In genomic region chr20:6040958-6041807, GRCh38 we compare ENCODE assay signal across 1 cellular context.
TF ChIP-seq lines count a peak whose summit lies in the region.

No MANE protein-coding gene starts in this region.

TF ChIP-seq in HepG2, 621 proteins besides CTCF, POLR2A, EP300 and RAD21 (continued from another document and continues in another):
- TF ChIP-seq, protein P1, sequence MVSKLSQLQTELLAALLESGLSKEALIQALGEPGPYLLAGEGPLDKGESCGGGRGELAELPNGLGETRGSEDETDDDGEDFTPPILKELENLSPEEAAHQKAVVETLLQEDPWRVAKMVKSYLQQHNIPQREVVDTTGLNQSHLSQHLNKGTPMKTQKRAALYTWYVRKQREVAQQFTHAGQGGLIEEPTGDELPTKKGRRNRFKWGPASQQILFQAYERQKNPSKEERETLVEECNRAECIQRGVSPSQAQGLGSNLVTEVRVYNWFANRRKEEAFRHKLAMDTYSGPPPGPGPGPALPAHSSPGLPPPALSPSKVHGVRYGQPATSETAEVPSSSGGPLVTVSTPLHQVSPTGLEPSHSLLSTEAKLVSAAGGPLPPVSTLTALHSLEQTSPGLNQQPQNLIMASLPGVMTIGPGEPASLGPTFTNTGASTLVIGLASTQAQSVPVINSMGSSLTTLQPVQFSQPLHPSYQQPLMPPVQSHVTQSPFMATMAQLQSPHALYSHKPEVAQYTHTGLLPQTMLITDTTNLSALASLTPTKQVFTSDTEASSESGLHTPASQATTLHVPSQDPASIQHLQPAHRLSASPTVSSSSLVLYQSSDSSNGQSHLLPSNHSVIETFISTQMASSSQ (IDR thresholded peaks at IDR 0.05; ENCODE audit: low read depth), result no peak
- TF ChIP-seq, protein P1 (CRISPR knock-in tag; IDR thresholded peaks at IDR 0.05; ENCODE audit: borderline replicate concordance), result no peak
- TF ChIP-seq DNMT3B (CRISPR knock-in tag; conservative IDR thresholded peaks at IDR 0.05) (no peak), ZNF44 (CRISPR knock-in tag; IDR thresholded peaks at IDR 0.05) (no peak), ZNF615 (CRISPR knock-in tag; IDR thresholded peaks at IDR 0.05; ENCODE audit: borderline replicate concordance) (no peak), ZKSCAN5 (CRISPR knock-in tag; IDR thresholded peaks at IDR 0.05) (no peak), RBM22 (optimal IDR thresholded peaks at IDR 0.05; ENCODE audit: low read length) (peak; percentile 31), KIAA2018 (CRISPR knock-in tag; IDR thresholded peaks at IDR 0.05; ENCODE audit: borderline replicate concordance) (no peak), ZNF598 (CRISPR knock-in tag; IDR thresholded peaks at IDR 0.05; ENCODE audit: borderline replicate concordance) (no peak), RBFOX2 (IDR thresholded peaks at IDR 0.05; ENCODE audit: low read depth, low read length) (peak; percentile 38; the same call in 1 of the 2 replicates), ZNF639 (CRISPR knock-in tag; conservative IDR thresholded peaks at IDR 0.05) (no peak), SRY (CRISPR knock-in tag; IDR thresholded peaks at IDR 0.05) (no peak), GATAD2A (CRISPR knock-in tag; IDR thresholded peaks at IDR 0.05) (no peak), ZNF160 (CRISPR knock-in tag; IDR thresholded peaks at IDR 0.05) (no peak), ZBTB33 (CRISPR knock-in tag; IDR thresholded peaks at IDR 0.05) (peak; percentile 45), ZNF296 (CRISPR knock-in tag; conservative IDR thresholded peaks at IDR 0.05) (0 out of 2 replicates have a peak, but pooled peaks have one; percentile 55), ZNF225 (CRISPR knock-in tag; IDR thresholded peaks at IDR 0.05) (no peak), ZFP91 (CRISPR knock-in tag; IDR thresholded peaks at IDR 0.05; ENCODE audit: borderline replicate concordance) (peak; percentile 34; the same call in 1 of the 2 replicates), ZNF550 (CRISPR knock-in tag; IDR thresholded peaks at IDR 0.05; ENCODE audit: borderline replicate concordance) (no peak), HMGA1 (CRISPR knock-in tag; conservative IDR thresholded peaks at IDR 0.05) (no peak), HOXA7 (CRISPR knock-in tag; IDR thresholded peaks at IDR 0.05) (no peak), ZNF629 (CRISPR knock-in tag; conservative IDR thresholded peaks at IDR 0.05) (no peak), RORA (CRISPR knock-in tag; IDR thresholded peaks at IDR 0.05) (no peak), ETV6 (CRISPR knock-in tag; conservative IDR thresholded peaks at IDR 0.05) (no peak), CENPBD1 (CRISPR knock-in tag; IDR thresholded peaks at IDR 0.05; ENCODE audit: borderline replicate concordance, low read depth) (no peak), FIP1L1 (IDR thresholded peaks at IDR 0.05; ENCODE audit: borderline replicate concordance, insufficient read depth, low read depth, low read length) (no peak)
- TF ChIP-seq, protein P2, sequence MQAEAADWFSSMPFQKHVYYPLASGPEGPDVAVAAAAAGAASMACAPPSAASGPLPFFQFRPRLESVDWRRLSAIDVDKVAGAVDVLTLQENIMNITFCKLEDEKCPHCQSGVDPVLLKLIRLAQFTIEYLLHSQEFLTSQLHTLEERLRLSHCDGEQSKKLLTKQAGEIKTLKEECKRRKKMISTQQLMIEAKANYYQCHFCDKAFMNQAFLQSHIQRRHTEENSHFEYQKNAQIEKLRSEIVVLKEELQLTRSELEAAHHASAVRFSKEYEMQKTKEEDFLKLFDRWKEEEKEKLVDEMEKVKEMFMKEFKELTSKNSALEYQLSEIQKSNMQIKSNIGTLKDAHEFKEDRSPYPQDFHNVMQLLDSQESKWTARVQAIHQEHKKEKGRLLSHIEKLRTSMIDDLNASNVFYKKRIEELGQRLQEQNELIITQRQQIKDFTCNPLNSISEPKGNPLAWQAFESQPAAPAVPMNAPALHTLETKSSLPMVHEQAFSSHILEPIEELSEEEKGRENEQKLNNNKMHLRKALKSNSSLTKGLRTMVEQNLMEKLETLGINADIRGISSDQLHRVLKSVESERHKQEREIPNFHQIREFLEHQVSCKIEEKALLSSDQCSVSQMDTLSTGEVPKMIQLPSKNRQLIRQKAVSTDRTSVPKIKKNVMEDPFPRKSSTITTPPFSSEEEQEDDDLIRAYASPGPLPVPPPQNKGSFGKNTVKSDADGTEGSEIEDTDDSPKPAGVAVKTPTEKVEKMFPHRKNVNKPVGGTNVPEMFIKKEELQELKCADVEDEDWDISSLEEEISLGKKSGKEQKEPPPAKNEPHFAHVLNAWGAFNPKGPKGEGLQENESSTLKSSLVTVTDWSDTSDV (CRISPR knock-in tag; IDR thresholded peaks at IDR 0.05), result peak; percentile 67; the same call in 1 of the 2 replicates
- TF ChIP-seq, protein P3, sequence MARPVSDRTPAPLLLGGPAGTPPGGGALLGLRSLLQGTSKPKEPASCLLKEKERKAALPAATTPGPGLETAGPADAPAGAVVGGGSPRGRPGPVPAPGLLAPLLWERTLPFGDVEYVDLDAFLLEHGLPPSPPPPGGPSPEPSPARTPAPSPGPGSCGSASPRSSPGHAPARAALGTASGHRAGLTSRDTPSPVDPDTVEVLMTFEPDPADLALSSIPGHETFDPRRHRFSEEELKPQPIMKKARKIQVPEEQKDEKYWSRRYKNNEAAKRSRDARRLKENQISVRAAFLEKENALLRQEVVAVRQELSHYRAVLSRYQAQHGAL (CRISPR knock-in tag; IDR thresholded peaks at IDR 0.05; ENCODE audit: not compliant biosample characterization), result no peak
- TF ChIP-seq, protein P4, sequence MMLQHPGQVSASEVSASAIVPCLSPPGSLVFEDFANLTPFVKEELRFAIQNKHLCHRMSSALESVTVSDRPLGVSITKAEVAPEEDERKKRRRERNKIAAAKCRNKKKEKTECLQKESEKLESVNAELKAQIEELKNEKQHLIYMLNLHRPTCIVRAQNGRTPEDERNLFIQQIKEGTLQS (CRISPR knock-in tag; IDR thresholded peaks at IDR 0.05), result no peak
- TF ChIP-seq, protein P5, sequence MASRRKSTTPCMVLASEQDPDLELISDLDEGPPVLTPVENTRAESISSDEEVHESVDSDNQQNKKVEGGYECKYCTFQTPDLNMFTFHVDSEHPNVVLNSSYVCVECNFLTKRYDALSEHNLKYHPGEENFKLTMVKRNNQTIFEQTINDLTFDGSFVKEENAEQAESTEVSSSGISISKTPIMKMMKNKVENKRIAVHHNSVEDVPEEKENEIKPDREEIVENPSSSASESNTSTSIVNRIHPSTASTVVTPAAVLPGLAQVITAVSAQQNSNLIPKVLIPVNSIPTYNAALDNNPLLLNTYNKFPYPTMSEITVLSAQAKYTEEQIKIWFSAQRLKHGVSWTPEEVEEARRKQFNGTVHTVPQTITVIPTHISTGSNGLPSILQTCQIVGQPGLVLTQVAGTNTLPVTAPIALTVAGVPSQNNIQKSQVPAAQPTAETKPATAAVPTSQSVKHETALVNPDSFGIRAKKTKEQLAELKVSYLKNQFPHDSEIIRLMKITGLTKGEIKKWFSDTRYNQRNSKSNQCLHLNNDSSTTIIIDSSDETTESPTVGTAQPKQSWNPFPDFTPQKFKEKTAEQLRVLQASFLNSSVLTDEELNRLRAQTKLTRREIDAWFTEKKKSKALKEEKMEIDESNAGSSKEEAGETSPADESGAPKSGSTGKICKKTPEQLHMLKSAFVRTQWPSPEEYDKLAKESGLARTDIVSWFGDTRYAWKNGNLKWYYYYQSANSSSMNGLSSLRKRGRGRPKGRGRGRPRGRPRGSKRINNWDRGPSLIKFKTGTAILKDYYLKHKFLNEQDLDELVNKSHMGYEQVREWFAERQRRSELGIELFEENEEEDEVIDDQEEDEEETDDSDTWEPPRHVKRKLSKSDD (CRISPR knock-in tag; IDR thresholded peaks at IDR 0.05; ENCODE audit: low read depth), result peak; percentile 33; the same call in 1 of the 2 replicates
